19 cellular contexts compared by ENCODE assay signal in genomic region chr1:204574016-204574855, GRCh38. TPM values are rescaled to one million over a fixed set of nuclear protein-coding genes. Genes with fewer than 3 reads are reported as not detected.
DNase-seq lines count a peak whose midpoint lies in the region; ATAC-seq and TF ChIP-seq lines count a peak whose summit lies in the region.
"Had no signal": no experiment of that assay in that cellular context is flagged by ENCODE, and none has a peak within 500 bp of the region (broad histone marks: within the 10 kb centered on the region; RNA-seq: fewer than 3 reads in every experiment).

No MANE protein-coding gene starts in this region.

- no peaks in the 10 kb centered on the region for H3K27me3 ChIP-seq in left ventricle myocardium inferior (ENCODE audit: low read depth)
- H3K27me3 ChIP-seq in thyroid gland: no peaks in the 10 kb centered on the region
- no peaks in the 10 kb centered on the region for H3K27me3 ChIP-seq in gastrocnemius medialis
- H3K27me3 ChIP-seq: transverse colon had no signal

- ATAC-seq in Right ventricle myocardium superior (ENCODE audit: poor library complexity) (peak; percentile 48), gastrocnemius medialis (no peak), GM18511 (IDR thresholded peaks at IDR 0.05; ENCODE audit: unreplicated experiment) (no peak)

- H3K27me3 Mint-ChIP-seq in glutamatergic neuron (ENCODE audit: unreplicated experiment): peaks cover 7% of the 10 kb centered on the region
- H3K27me3 Mint-ChIP-seq: CD4-positive, alpha-beta memory T cell had no signal

- WGBS in thyroid gland, 2 donors: 72 to 77% methylated on average over 8 of the region's 8 CpGs

- in situ Hi-C loops in gastrocnemius medialis (cut with MboI; ENCODE audit: low sequenced_read_pairs in 4 of 4): loop anchor here in 1 of 4 donors (25.0 kb wide), 1 partner anchor 238 kb away; no protein-coding TSS in a partner anchor

- H3K27ac ChIP-seq in left ventricle myocardium inferior (replicated peaks) (no peak overlapping the region), thyroid gland (peak overlapping the region in 2 of 3 donors; percentile 45 to 64), gastrocnemius medialis (no peak overlapping the region)
- H3K27ac ChIP-seq: HL-60, KMS-11, SK-N-MC, transverse colon had no signal

- TF ChIP-seq CTCF in left ventricle myocardium inferior (IDR thresholded peaks at IDR 0.05; ENCODE audit: borderline replicate concordance): no peak
- TF ChIP-seq CTCF in glutamatergic neuron (IDR thresholded peaks at IDR 0.05; ENCODE audit: partially characterized antibody, unreplicated experiment): no peak
- no peak for TF ChIP-seq CTCF in thyroid gland (IDR thresholded peaks at IDR 0.05)
- TF ChIP-seq CTCF in gastrocnemius medialis (IDR thresholded peaks at IDR 0.05 in 4 of 5, conservative IDR thresholded peaks at IDR 0.05 in 1 of 5): no peak

- intact Hi-C loops in Right ventricle myocardium superior (cut with DNase I) (no loop called here), left ventricle myocardium inferior (cut with micrococcal nuclease) (no loop called here), thyroid gland (cut with DNase I) (loop anchor here (10.0 kb wide), 1 partner anchor 191 kb away; no protein-coding TSS in a partner anchor), gastrocnemius medialis (cut with DNase I; ENCODE audit: low total_unique reads) (no loop called here)

- peaks cover 40% of the 10 kb centered on the region for H3K4me1 Mint-ChIP-seq in glutamatergic neuron (ENCODE audit: low read depth, unreplicated experiment)

- H3K36me3 ChIP-seq in left ventricle myocardium inferior (no peaks in the 10 kb centered on the region), thyroid gland (no peaks in the 10 kb centered on the region), gastrocnemius medialis (peaks cover 0 to 29% of the 10 kb centered on the region in 2 donors)
- H3K36me3 ChIP-seq: transverse colon had no signal

- peak overlapping the region; percentile 64 for H3K4me3 Mint-ChIP-seq in glutamatergic neuron (ENCODE audit: unreplicated experiment)
- H3K4me3 Mint-ChIP-seq: CD4-positive, alpha-beta memory T cell had no signal

- H3K4me3 ChIP-seq in left ventricle myocardium inferior (no peak overlapping the region), thyroid gland (replicated peaks in 1 of 3) (no peak overlapping the region), gastrocnemius medialis (no peak overlapping the region)
- H3K4me3 ChIP-seq: SK-N-MC, transverse colon had no signal

- peaks cover 15% of the 10 kb centered on the region for H3K9me3 Mint-ChIP-seq in glutamatergic neuron (ENCODE audit: unreplicated experiment)
- H3K9me3 Mint-ChIP-seq: CD4-positive, alpha-beta memory T cell had no signal

- peak overlapping the region; percentile 77 for H3K27ac Mint-ChIP-seq in glutamatergic neuron (ENCODE audit: unreplicated experiment)

- H3K36me3 Mint-ChIP-seq in glutamatergic neuron (ENCODE audit: unreplicated experiment): no peaks in the 10 kb centered on the region

- H3K4me1 ChIP-seq in left ventricle myocardium inferior (peaks cover 25% of the 10 kb centered on the region), thyroid gland (peaks cover 17 to 26% of the 10 kb centered on the region in 2 donors), gastrocnemius medialis (no peaks in the 10 kb centered on the region)

- H3K9me3 ChIP-seq in left ventricle myocardium inferior (replicated peaks) (no peaks in the 10 kb centered on the region), thyroid gland (no peaks in the 10 kb centered on the region), gastrocnemius medialis (no peaks in the 10 kb centered on the region)
- H3K9me3 ChIP-seq: transverse colon had no signal

- TF ChIP-seq POLR2A in thyroid gland (IDR thresholded peaks at IDR 0.05) (no peak), gastrocnemius medialis (IDR thresholded peaks at IDR 0.05) (no peak)

- DNase-seq in Right ventricle myocardium superior (no peak), left ventricle myocardium inferior (no peak), NCI-H2171 treated with DMSO at 0.1 percent for 48 hours (lab: John Stamatoyannopoulos, UW) (peak; percentile 63), glutamatergic neuron (no peak), thyroid gland (no peak), GDM1 (lab: John Stamatoyannopoulos, UW) (no peak), gastrocnemius medialis (no peak)
- DNase-seq: ACHN; activated CD4-positive, alpha-beta T cell treated with anti-CD3 and anti-CD28 coated beads for 1 hour; CD4-positive, alpha-beta memory T cell; NCI-H1048; NCI-H2107; NCI-H774; stimulated activated naive CD4-positive, alpha-beta T cell treated with Interleukin-2 at 50 U/mL for 16 hours had no signal

RNA-seq across cellular contexts. Expression of gene MDM4, which starts 58.0 kb away (rescaled TPM):
- 24.2 TPM for total RNA-seq in Right ventricle myocardium superior
- 29.3 TPM for total RNA-seq in left ventricle myocardium inferior
- total RNA-seq in glutamatergic neuron (ENCODE audit: unreplicated experiment): 93.9 TPM
- 100 to 1,000 TPM in 2 of 4 donors, 10 to 100 TPM in 2; 72.3 to 177 (median 102) TPM for total RNA-seq in thyroid gland
- total RNA-seq in gastrocnemius medialis: 10 to 100 TPM; 15.1 to 44.0 (median 28.9) TPM

Comparison
In these comparisons a context has a peak if more than half of its experiments do, and no peak if none do; other contexts are left out.
1. H3K27ac ChIP-seq: peak in thyroid gland (2 of 3); none in left ventricle myocardium inferior (single experiment) and gastrocnemius medialis (0 of 4).